ENCODE assay signal across 8 cellular contexts in genomic region chr10:70816220-70816894, GRCh38. TPM values are rescaled to one million over a fixed set of nuclear protein-coding genes. Genes with fewer than 3 reads are reported as not detected.
DNase-seq lines count a peak whose midpoint lies in the region; ATAC-seq, FAIRE-seq and TF ChIP-seq lines count a peak whose summit lies in the region.

No MANE protein-coding gene starts in this region.

- no peaks in the 10 kb centered on the region for H3K4me1 ChIP-seq in HUES64 (ENCODE audit: insufficient read depth, low read length)

- peak overlapping the region; percentile 85; the same call in 1 of the 2 replicates for H3K27ac ChIP-seq in HUES64 (ENCODE audit: low read depth, low read length)

- H3K9me3 Mint-ChIP-seq in activated naive CD8-positive, alpha-beta T cell treated with anti-CD3 and anti-CD28 coated beads, Interleukin-2, amount 10 ng/mL, durations not matched to agents 7 days and 5 days, result no peaks in the 10 kb centered on the region
- H3K9me3 Mint-ChIP-seq in type B pancreatic cell, result no peaks in the 10 kb centered on the region

- no peak for FAIRE-seq in D721Med (lab: Jason Lieb, UNC)

- no peaks in the 10 kb centered on the region for H3K27me3 ChIP-seq in HUES64 (ENCODE audit: insufficient read depth, low read length)

- TF ChIP-seq CTCF in D721Med (IDR thresholded peaks at IDR 0.05; ENCODE audit: insufficient read depth, missing control alignments) (no peak), type B pancreatic cell (conservative IDR thresholded peaks at IDR 0.05) (no peak)

- peak overlapping the region; percentile 80 for H3K4me3 Mint-ChIP-seq in activated naive CD8-positive, alpha-beta T cell treated with anti-CD3 and anti-CD28 coated beads, Interleukin-2, amount 10 ng/mL, durations not matched to agents 7 days and 5 days
- peak overlapping the region; percentile 96 for H3K4me3 Mint-ChIP-seq in type B pancreatic cell

- no peaks in the 10 kb centered on the region for H3K9me3 ChIP-seq in HUES64 (ENCODE audit: insufficient read depth, low read depth, low read length)

- peak overlapping the region; percentile 94 for H3K4me3 ChIP-seq in HUES64 (ENCODE audit: low read length)

- peak overlapping the region; percentile 62 for H3K27ac Mint-ChIP-seq in activated naive CD8-positive, alpha-beta T cell treated with anti-CD3 and anti-CD28 coated beads, Interleukin-2, amount 10 ng/mL, durations not matched to agents 7 days and 5 days
- peak overlapping the region; percentile 93 for H3K27ac Mint-ChIP-seq in type B pancreatic cell

- H3K4me1 Mint-ChIP-seq in activated naive CD8-positive, alpha-beta T cell treated with anti-CD3 and anti-CD28 coated beads, Interleukin-2, amount 10 ng/mL, durations not matched to agents 7 days and 5 days, result peaks cover 18% of the 10 kb centered on the region
- peaks cover 19% of the 10 kb centered on the region for H3K4me1 Mint-ChIP-seq in type B pancreatic cell (ENCODE audit: unreplicated experiment)

- H3K36me3 ChIP-seq in HUES64 (ENCODE audit: insufficient read depth, low read length), result peaks cover 39% of the 10 kb centered on the region

- peak; percentile 26 for ATAC-seq in GM21423 (IDR thresholded peaks at IDR 0.05; ENCODE audit: unreplicated experiment)
- peak; percentile 53 for ATAC-seq in activated naive CD8-positive, alpha-beta T cell treated with anti-CD3 and anti-CD28 coated beads, Interleukin-2, amount 10 ng/mL, durations not matched to agents 7 days and 5 days (ENCODE audit: low read depth)

- peak overlapping the region; percentile 87 for H3K9ac ChIP-seq in HUES64 (ENCODE audit: low read depth, low read length)

- WGBS in HUES64, result under 1% methylated on average over 43 of the region's 43 CpGs

- H3K36me3 Mint-ChIP-seq in activated naive CD8-positive, alpha-beta T cell treated with anti-CD3 and anti-CD28 coated beads, Interleukin-2, amount 10 ng/mL, durations not matched to agents 7 days and 5 days, result peaks cover 4% of the 10 kb centered on the region
- H3K36me3 Mint-ChIP-seq in type B pancreatic cell, result peaks cover 25% of the 10 kb centered on the region

- H3K27me3 Mint-ChIP-seq in activated naive CD8-positive, alpha-beta T cell treated with anti-CD3 and anti-CD28 coated beads, Interleukin-2, amount 10 ng/mL, durations not matched to agents 7 days and 5 days, result no peaks in the 10 kb centered on the region
- no peaks in the 10 kb centered on the region for H3K27me3 Mint-ChIP-seq in type B pancreatic cell

- POLR2A ChIA-PET in activated naive CD8-positive, alpha-beta T cell treated with anti-CD3 and anti-CD28 coated beads, Interleukin-2, amount 10 ng/mL, durations not matched to agents 7 days and 5 days (lab: Charles Lee), result no interaction called here

- DNase-seq in D721Med (ENCODE audit: insufficient read length, low spot score) (peak; percentile 54), SK-N-DZ (ENCODE audit: low spot score) (peak; percentile 84), glomerular endothelial cell (ENCODE audit: extremely low read depth, low read depth, low spot score) (peak; percentile 48), nucleus accumbens (lab: John Stamatoyannopoulos, UW) (peak in 42 of 56 donors; percentile 15 to 83 (median 48)), type B pancreatic cell (ENCODE audit: extremely low spot score, unreplicated experiment) (peak; percentile 83)
- peak; percentile 60 for DNase-seq in activated naive CD8-positive, alpha-beta T cell treated with anti-CD3 and anti-CD28 coated beads, Interleukin-2, amount 10 ng/mL, durations not matched to agents 7 days and 5 days

RNA-seq across cellular contexts. Expression of gene SGPL1, which starts 0.6 kb away (rescaled TPM):
- polyA plus RNA-seq in HUES64 (2013, experiment 1 of 2), result 24.8 TPM
- polyA plus RNA-seq in HUES64 (2013, experiment 2 of 2), result 25.7 TPM
- polyA plus RNA-seq in SK-N-DZ (2014; cell fraction: cytosol; rRNA removed), result 33.1 and 35.1 TPM in 2 replicates
- polyA plus RNA-seq in SK-N-DZ (2014; cell fraction: nucleus; rRNA removed), result 27.0 and 36.4 TPM in 2 replicates
- 10 to 100 TPM; 28.2 to 31.8 TPM for total RNA-seq in activated naive CD8-positive, alpha-beta T cell treated with anti-CD3 and anti-CD28 coated beads, Interleukin-2, amount 10 ng/mL, durations not matched to agents 7 days and 5 days
- total RNA-seq in glomerular endothelial cell, result 14.3 and 24.2 TPM in 2 replicates
- total RNA-seq in type B pancreatic cell (ENCODE audit: low replicate concordance), result 70.5 and 84.3 TPM in 2 replicates

RNA-seq across cellular contexts. Expression of gene TBATA, which starts 31.2 kb away (rescaled TPM):
- not detected for polyA plus RNA-seq in HUES64 (2013, experiment 1 of 2)
- polyA plus RNA-seq in HUES64 (2013, experiment 2 of 2), result not detected
- not detected in 2 replicates for polyA plus RNA-seq in SK-N-DZ (2014; cell fraction: cytosol; rRNA removed)
- polyA plus RNA-seq in SK-N-DZ (2014; cell fraction: nucleus; rRNA removed), result not detected in 2 replicates
- total RNA-seq in activated naive CD8-positive, alpha-beta T cell treated with anti-CD3 and anti-CD28 coated beads, Interleukin-2, amount 10 ng/mL, durations not matched to agents 7 days and 5 days, result not detected
- total RNA-seq in glomerular endothelial cell (not detected in 2 replicates), type B pancreatic cell (ENCODE audit: low replicate concordance) (not detected in 2 replicates)

Comparison
In these comparisons a context has a peak if more than half of its experiments do, and no peak if none do; other contexts are left out.
1. Peak in every context shown above with its lines: DNase-seq, ATAC-seq, H3K4me3 ChIP-seq and H3K27ac ChIP-seq.